In the genomic region with DNA sequence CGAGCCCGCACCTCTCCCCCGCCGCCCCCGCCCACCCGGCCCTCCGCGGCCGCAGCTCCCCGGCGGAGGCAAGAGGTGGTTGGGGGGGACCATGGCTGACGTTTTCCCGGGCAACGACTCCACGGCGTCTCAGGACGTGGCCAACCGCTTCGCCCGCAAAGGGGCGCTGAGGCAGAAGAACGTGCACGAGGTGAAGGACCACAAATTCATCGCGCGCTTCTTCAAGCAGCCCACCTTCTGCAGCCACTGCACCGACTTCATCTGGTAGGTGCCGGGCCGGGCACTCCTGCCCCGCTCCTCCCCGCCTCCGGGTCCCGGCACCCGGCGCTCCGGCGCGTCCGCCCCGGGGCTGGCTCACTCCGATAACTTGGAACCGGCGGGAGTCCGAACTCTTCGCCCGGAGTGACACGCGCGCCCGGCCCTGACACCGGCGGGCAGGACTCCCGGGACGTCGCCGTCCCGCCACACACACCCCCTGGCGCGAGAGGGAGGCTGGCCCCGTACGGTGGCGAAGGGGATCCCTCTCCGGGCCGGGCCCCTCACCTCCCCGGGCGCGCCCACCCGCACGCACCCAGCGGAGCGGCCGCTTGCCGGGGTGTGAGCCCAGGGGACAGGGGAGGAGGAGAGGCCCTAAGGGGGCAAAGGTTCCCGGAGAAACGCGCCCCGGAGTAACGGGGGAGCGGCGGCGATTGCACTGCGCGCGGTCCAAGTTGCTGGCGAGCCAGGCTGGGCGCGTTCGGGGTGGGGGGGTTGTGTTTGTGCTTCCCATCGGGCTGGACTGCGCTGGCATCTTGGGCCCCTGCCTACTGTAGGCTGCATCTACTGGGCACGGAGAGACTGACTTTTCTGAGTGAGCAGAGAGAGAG, we compare ENCODE assay signal across 8 cellular contexts. TPM values are rescaled to one million over a fixed set of nuclear protein-coding genes. Genes with fewer than 3 reads are reported as not detected.
A peak's percentile ranks its signal among the peaks of the same experiment; 100 is the strongest.
DNase-seq lines count a peak whose midpoint lies in the region; ATAC-seq and TF ChIP-seq lines count a peak whose summit lies in the region.

No MANE protein-coding gene starts in this region.

- TF ChIP-seq POLR2A in tibial nerve (IDR thresholded peaks at IDR 0.05) = no peak

- TF ChIP-seq CTCF in RWPE2 (IDR thresholded peaks at IDR 0.05; ENCODE audit: poor library complexity, severe bottlenecking) (peak; percentile 10), tibial nerve (IDR thresholded peaks at IDR 0.05) (no peak)

- peaks cover 64% of the 10 kb centered on the region for H3K4me1 Mint-ChIP-seq in activated naive CD4-positive, alpha-beta T cell treated with anti-CD3 and anti-CD28 coated beads, Interleukin-2, amount 50 U/mL, for 24 hours

- H3K27ac ChIP-seq in RWPE2 (ENCODE audit: poor library complexity, severe bottlenecking) (peak overlapping the region; percentile 19), tibial nerve (peak overlapping the region; percentile 80 to 88 (median 86))

- H3K4me3 Mint-ChIP-seq in activated naive CD4-positive, alpha-beta T cell treated with anti-CD3 and anti-CD28 coated beads, Interleukin-2, amount 50 U/mL, for 24 hours = peak overlapping the region; percentile 97

- H3K4me1 ChIP-seq in RWPE2 (ENCODE audit: insufficient read depth, poor library complexity, severe bottlenecking) = peaks cover 15% of the 10 kb centered on the region
- peaks cover 0 to 42% (median 6%) of the 10 kb centered on the region in 4 donors for H3K4me1 ChIP-seq in tibial nerve

- ATAC-seq in HG03159 (IDR thresholded peaks at IDR 0.05; ENCODE audit: unreplicated experiment) = peak; percentile 27
- peak; percentile 62 for ATAC-seq in RWPE2 (ENCODE audit: low read depth)

- H3K36me3 ChIP-seq in RWPE2 (ENCODE audit: low read depth) (0 out of 2 replicates have a peak, but pooled peaks cover 5% of the 10 kb centered on the region), tibial nerve (no peaks in the 10 kb centered on the region)

- H3K27me3 ChIP-seq in RWPE2 (ENCODE audit: insufficient read depth, poor library complexity, severe bottlenecking) (no peaks in the 10 kb centered on the region), tibial nerve (no peaks in the 10 kb centered on the region)

- H3K27me3 Mint-ChIP-seq in activated naive CD4-positive, alpha-beta T cell treated with anti-CD3 and anti-CD28 coated beads, Interleukin-2, amount 50 U/mL, for 24 hours = no peaks in the 10 kb centered on the region

- peaks cover 14% of the 10 kb centered on the region for H3K36me3 Mint-ChIP-seq in activated naive CD4-positive, alpha-beta T cell treated with anti-CD3 and anti-CD28 coated beads, Interleukin-2, amount 50 U/mL, for 24 hours

- intact Hi-C loops in head of caudate nucleus (cut with DNase I) = loop anchor here (2.0 kb wide), 1 partner anchor 238 kb away; no protein-coding TSS in a partner anchor

- no peaks in the 10 kb centered on the region for H3K9me3 Mint-ChIP-seq in activated naive CD4-positive, alpha-beta T cell treated with anti-CD3 and anti-CD28 coated beads, Interleukin-2, amount 50 U/mL, for 24 hours

- DNase-seq in NCI-H748 (lab: John Stamatoyannopoulos, UW; ENCODE audit: unreplicated experiment) (peak; percentile 57), NCI-H748 treated with DMSO at 0.1 percent for 48 hours (lab: John Stamatoyannopoulos, UW) (no peak), RWPE2 (ENCODE audit: low spot score) (peak; percentile 72), head of caudate nucleus (peak; percentile 37 to 82 (median 58)), nucleus accumbens (lab: John Stamatoyannopoulos, UW) (peak in 42 of 56 donors; percentile 9 to 77 (median 56)), tibial nerve (ENCODE audit: low spot score in 2 of 2) (peak; percentile 39)

- H3K9me3 ChIP-seq in RWPE2 (ENCODE audit: severe bottlenecking) (no peaks in the 10 kb centered on the region), tibial nerve (no peaks in the 10 kb centered on the region)

- peak in 1 of 2 donors; percentile 58 for TF ChIP-seq EP300 in tibial nerve (IDR thresholded peaks at IDR 0.05)

- peak overlapping the region; percentile 96 for H3K27ac Mint-ChIP-seq in activated naive CD4-positive, alpha-beta T cell treated with anti-CD3 and anti-CD28 coated beads, Interleukin-2, amount 50 U/mL, for 24 hours

- H3K4me3 ChIP-seq in RWPE2 (ENCODE audit: severe bottlenecking) (peak overlapping the region; percentile 85), tibial nerve (peak overlapping the region; percentile 83 to 96 (median 94))

- WGBS in tibial nerve, 2 donors = 1% methylated on average over 46 to 61 of the region's 91 CpGs

RNA-seq across cellular contexts. Expression of a gene that starts 0.6 kb away (rescaled TPM):
- total RNA-seq in tibial nerve = 10 to 100 TPM; 55.8 to 90.7 (median 66.7) TPM
